8 cellular contexts compared by ENCODE assay signal in the genomic region with DNA sequence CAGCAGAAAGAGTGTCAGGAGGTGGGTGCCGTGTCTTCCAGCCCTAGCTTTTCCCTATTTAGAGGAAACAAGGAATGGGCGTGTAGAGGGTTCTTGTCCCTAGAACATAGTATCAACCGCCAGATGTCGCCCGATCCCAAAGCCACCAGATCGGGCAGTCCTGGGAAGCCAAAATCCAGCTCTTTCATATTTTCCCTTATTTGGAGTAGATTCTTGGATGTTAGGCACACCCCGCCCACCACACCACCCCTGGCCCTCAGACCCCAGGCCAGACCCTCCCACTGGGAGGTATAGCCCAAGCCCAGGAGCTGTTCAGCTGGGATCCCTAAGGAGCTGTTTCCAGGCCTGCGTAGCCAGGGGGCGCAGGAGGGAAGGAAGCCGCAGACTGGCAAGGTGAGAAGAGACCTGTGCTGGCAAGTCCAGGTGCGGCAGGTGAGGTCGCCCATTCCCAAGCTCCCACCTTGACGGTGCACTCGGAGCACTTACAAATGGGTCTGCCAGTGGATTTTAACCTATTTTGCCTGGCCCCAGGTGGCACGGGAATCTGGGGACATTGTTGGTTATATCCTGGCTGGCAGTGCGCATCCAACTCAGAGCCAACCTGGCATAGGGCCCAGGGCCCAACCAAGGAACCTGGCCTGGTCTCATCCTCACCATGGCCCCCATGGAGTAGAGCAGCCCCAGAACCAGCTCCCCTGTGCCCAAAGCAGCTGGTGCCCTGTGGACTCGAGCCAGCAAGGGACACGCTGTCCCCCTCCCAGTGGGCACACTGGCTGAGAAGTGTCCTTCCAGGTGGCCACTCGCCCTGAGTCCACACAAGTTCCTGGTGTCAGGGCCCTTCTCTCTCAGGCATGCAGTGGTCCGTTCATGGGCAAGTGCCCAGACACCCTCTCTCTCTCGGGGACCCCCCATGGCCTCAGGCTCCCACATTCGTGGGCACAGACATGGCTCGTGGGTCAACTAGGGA. TPM values are rescaled to one million over a fixed set of nuclear protein-coding genes. Genes with fewer than 3 reads are reported as not detected.
DNase-seq lines count a peak whose midpoint lies in the region; ATAC-seq, FAIRE-seq and TF ChIP-seq lines count a peak whose summit lies in the region.

No MANE protein-coding gene starts in this region.

- no peaks in the 10 kb centered on the region for H3K36me3 ChIP-seq in osteoblast (ENCODE audit: insufficient read depth, low read length)

- no peak overlapping the region for H2AFZ ChIP-seq in osteoblast (ENCODE audit: low read length)

- peak; percentile 42 for DNase-seq in stimulated activated CD4-positive, alpha-beta T cell treated with anti-CD3 and anti-CD28 coated beads, Interleukin-15, amount 100 ng/mL, for 24 hours
- DNase-seq in stimulated activated CD4-positive, alpha-beta T cell treated with anti-CD3 and anti-CD28 coated beads, Interleukin-1b, Interleukin-23, amount 100 ng/mL, for 48 hours = no peak
- DNase-seq in NCI-H1436 treated with DMSO at 0.1 percent for 48 hours (lab: John Stamatoyannopoulos, UW) (peak; percentile 35), frontal cortex (ENCODE audit: low spot score in 2 of 2) (peak; percentile 58 to 76), osteoblast (ENCODE audit: insufficient read length, low spot score, missing footprints) (peak; percentile 98)
- no peak for DNase-seq in activated CD8-positive, alpha-beta T cell treated with anti-CD3 and anti-CD28 coated beads, Interleukin-2, amount 10 ng/mL, durations not matched to agents 7 days and 5 days
- DNase-seq in effector CD8-positive, alpha-beta T cell (lab: John Stamatoyannopoulos, UW) = no peak

- POLR2A ChIA-PET in activated CD8-positive, alpha-beta T cell treated with anti-CD3 and anti-CD28 coated beads, Interleukin-2, amount 10 ng/mL, durations not matched to agents 7 days and 5 days (lab: Charles Lee) = interaction anchor here (0.6 to 1.8 kb wide), 6 partner anchors 9 to 163 kb away, joined by 3 to 13 read pairs (median 4); a partner anchor contains a TSS

- H3K4me3 Mint-ChIP-seq in activated CD8-positive, alpha-beta T cell treated with anti-CD3 and anti-CD28 coated beads, Interleukin-2, amount 10 ng/mL, durations not matched to agents 7 days and 5 days = peak overlapping the region; percentile 72

- H3K4me1 ChIP-seq in osteoblast (ENCODE audit: insufficient read depth, low read length) = peaks cover 14% of the 10 kb centered on the region

- TF ChIP-seq CTCF in osteoblast (IDR thresholded peaks at IDR 0.05; ENCODE audit: extremely low read depth, low read depth, low read length) = peak; percentile 51

- peak overlapping the region; percentile 28 for H3K27ac ChIP-seq in osteoblast (ENCODE audit: low read depth, low read length)

- ATAC-seq in activated CD8-positive, alpha-beta T cell treated with anti-CD3 and anti-CD28 coated beads, Interleukin-2, amount 10 ng/mL, durations not matched to agents 7 days and 5 days = no peak
- no peak for ATAC-seq in GM21515 (IDR thresholded peaks at IDR 0.05; ENCODE audit: unreplicated experiment)

- H3K27me3 ChIP-seq in osteoblast (ENCODE audit: insufficient read depth, low read length) = no peaks in the 10 kb centered on the region

- peak overlapping the region; percentile 80 for H3K4me3 ChIP-seq in osteoblast (ENCODE audit: insufficient read depth, low read length)

- CTCF ChIA-PET in activated CD8-positive, alpha-beta T cell treated with anti-CD3 and anti-CD28 coated beads, Interleukin-2, amount 10 ng/mL, durations not matched to agents 7 days and 5 days (lab: Charles Lee) = interaction anchor here (0.6 to 2.2 kb wide), 16 partner anchors 8 to 447 kb away, joined by 3 to 10 read pairs (median 4); a partner anchor contains a TSS

- H3K4me1 Mint-ChIP-seq in activated CD8-positive, alpha-beta T cell treated with anti-CD3 and anti-CD28 coated beads, Interleukin-2, amount 10 ng/mL, durations not matched to agents 7 days and 5 days (ENCODE audit: low read depth) = peaks cover 31% of the 10 kb centered on the region

- no peaks in the 10 kb centered on the region for H3K9me3 Mint-ChIP-seq in activated CD8-positive, alpha-beta T cell treated with anti-CD3 and anti-CD28 coated beads, Interleukin-2, amount 10 ng/mL, durations not matched to agents 7 days and 5 days (ENCODE audit: insufficient read depth)

- peak overlapping the region; percentile 72 for H3K27ac Mint-ChIP-seq in activated CD8-positive, alpha-beta T cell treated with anti-CD3 and anti-CD28 coated beads, Interleukin-2, amount 10 ng/mL, durations not matched to agents 7 days and 5 days

- peaks cover 2% of the 10 kb centered on the region for H4K20me1 ChIP-seq in osteoblast (ENCODE audit: insufficient read depth, low read length)

- H3K9me3 ChIP-seq in osteoblast (ENCODE audit: low read depth, low read length) = no peaks in the 10 kb centered on the region

- no peak for FAIRE-seq in frontal cortex (lab: Jason Lieb, UNC)

- H3K36me3 Mint-ChIP-seq in activated CD8-positive, alpha-beta T cell treated with anti-CD3 and anti-CD28 coated beads, Interleukin-2, amount 10 ng/mL, durations not matched to agents 7 days and 5 days (ENCODE audit: low read depth) = peaks cover 16% of the 10 kb centered on the region

- H3K27me3 Mint-ChIP-seq in activated CD8-positive, alpha-beta T cell treated with anti-CD3 and anti-CD28 coated beads, Interleukin-2, amount 10 ng/mL, durations not matched to agents 7 days and 5 days (ENCODE audit: low read depth) = no peaks in the 10 kb centered on the region

- H3K79me2 ChIP-seq in osteoblast (ENCODE audit: insufficient read depth, low read length) = peaks cover 38% of the 10 kb centered on the region

- peak overlapping the region; percentile 72 for H3K4me2 ChIP-seq in osteoblast (ENCODE audit: insufficient read depth, low read length)

RNA-seq across cellular contexts. Expression of a gene that starts 0.8 kb away (rescaled TPM):
- total RNA-seq in activated CD8-positive, alpha-beta T cell treated with anti-CD3 and anti-CD28 coated beads, Interleukin-2, amount 10 ng/mL, durations not matched to agents 7 days and 5 days = 1,000 to 10,000 TPM; 1,371 to 1,454 TPM
- 66.9 TPM for total RNA-seq in frontal cortex
- 2,632 and 3,431 TPM in 2 replicates for total RNA-seq in osteoblast

RNA-seq across cellular contexts. Expression of a gene that starts 5.5 kb away (rescaled TPM):
- total RNA-seq in activated CD8-positive, alpha-beta T cell treated with anti-CD3 and anti-CD28 coated beads, Interleukin-2, amount 10 ng/mL, durations not matched to agents 7 days and 5 days = 10 to 100 TPM; 65.9 to 66.0 TPM
- total RNA-seq in frontal cortex (13.9 TPM), osteoblast (28.0 and 29.7 TPM in 2 replicates)

RNA-seq across cellular contexts. Expression of a gene that starts 24.6 kb away (rescaled TPM):
- 1,000 to 10,000 TPM; 2,758 to 2,862 TPM for total RNA-seq in activated CD8-positive, alpha-beta T cell treated with anti-CD3 and anti-CD28 coated beads, Interleukin-2, amount 10 ng/mL, durations not matched to agents 7 days and 5 days
- total RNA-seq in frontal cortex (2,273 TPM), osteoblast (1,832 and 2,517 TPM in 2 replicates)

RNA-seq across cellular contexts. Expression of a gene that starts 35.4 kb away (rescaled TPM):
- total RNA-seq in activated CD8-positive, alpha-beta T cell treated with anti-CD3 and anti-CD28 coated beads, Interleukin-2, amount 10 ng/mL, durations not matched to agents 7 days and 5 days = 10 to 100 TPM; 22.5 to 26.5 TPM
- total RNA-seq in frontal cortex = 4.5 TPM
- 58.9 and 74.6 TPM in 2 replicates for total RNA-seq in osteoblast

RNA-seq across cellular contexts. Expression of a gene that starts 37.7 kb away (rescaled TPM):
- total RNA-seq in activated CD8-positive, alpha-beta T cell treated with anti-CD3 and anti-CD28 coated beads, Interleukin-2, amount 10 ng/mL, durations not matched to agents 7 days and 5 days = 10 to 100 TPM; 76.5 to 77.4 TPM
- 11.0 TPM for total RNA-seq in frontal cortex
- 15.6 and 19.2 TPM in 2 replicates for total RNA-seq in osteoblast

Comparison
In these comparisons a context has a peak if more than half of its experiments do, and no peak if none do; other contexts are left out.
1. DNase-seq: peak in stimulated activated CD4-positive, alpha-beta T cell treated with anti-CD3 and anti-CD28 coated beads, Interleukin-15, amount 100 ng/mL, for 24 hours (single experiment), NCI-H1436 treated with DMSO at 0.1 percent for 48 hours (single experiment), frontal cortex (2 of 2) and osteoblast (single experiment); none in stimulated activated CD4-positive, alpha-beta T cell treated with anti-CD3 and anti-CD28 coated beads, Interleukin-1b, Interleukin-23, amount 100 ng/mL, for 48 hours (single experiment), activated CD8-positive, alpha-beta T cell treated with anti-CD3 and anti-CD28 coated beads, Interleukin-2, amount 10 ng/mL, durations not matched to agents 7 days and 5 days (single experiment) and effector CD8-positive, alpha-beta T cell (single experiment).
2. RNA of a gene that starts 0.8 kb away (total RNA-seq): 2,632 to 3,431 TPM in osteoblast and 1,371 to 1,454 TPM in activated CD8-positive, alpha-beta T cell treated with anti-CD3 and anti-CD28 coated beads, Interleukin-2, amount 10 ng/mL, durations not matched to agents 7 days and 5 days; 66.9 TPM in frontal cortex (single experiment); every median in the first group is over 10 times any median in the second.